Comparison of ENCODE assay signal across 1 cellular context in the genomic region with DNA sequence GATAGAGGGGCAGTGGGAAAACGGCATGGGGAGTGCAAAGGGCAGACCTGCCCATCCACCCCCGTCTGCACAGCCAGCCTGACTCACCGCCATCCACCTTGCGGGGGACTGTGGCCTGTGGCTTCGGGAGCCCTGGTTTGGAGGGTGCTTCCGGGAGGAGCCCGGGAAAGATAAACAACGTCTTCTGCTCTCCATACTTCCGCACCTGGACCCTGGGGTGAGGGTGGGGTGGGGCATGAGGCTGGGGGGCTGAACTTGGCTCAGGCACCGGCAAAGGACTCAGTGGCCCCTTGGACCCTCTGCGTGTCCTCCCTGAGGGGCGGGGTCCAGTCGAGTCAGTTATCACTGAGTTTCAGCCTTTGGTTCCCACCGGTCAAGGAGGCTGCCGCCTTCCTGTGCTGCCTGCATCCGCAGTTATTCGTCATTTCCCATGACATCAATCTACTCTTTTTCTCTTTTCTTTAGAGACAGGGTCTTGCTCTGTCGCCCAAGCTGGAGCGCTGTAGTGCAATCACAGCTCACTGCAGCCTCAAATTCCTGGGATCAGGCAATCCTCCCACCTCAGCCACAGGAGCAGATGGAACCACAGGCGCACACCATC.
TF ChIP-seq lines count a peak whose summit lies in the region.

No MANE protein-coding gene starts in this region.

TF ChIP-seq in HepG2, 621 proteins besides CTCF, POLR2A, EP300 and RAD21 (continued from another document and continues in another):
- TF ChIP-seq UBTF (CRISPR knock-in tag; IDR thresholded peaks at IDR 0.05) (no peak), CBX2 (IDR thresholded peaks at IDR 0.05; ENCODE audit: low read depth, low read length) (no peak), CBX2 (CRISPR knock-in tag; IDR thresholded peaks at IDR 0.05; ENCODE audit: low read depth) (no peak), ZNF746 (CRISPR knock-in tag; IDR thresholded peaks at IDR 0.05) (peak; percentile 50; the same call in 1 of the 2 replicates), GATAD2A (CRISPR knock-in tag; IDR thresholded peaks at IDR 0.05) (peak; percentile 66), NR2F2 (IDR thresholded peaks at IDR 0.05; ENCODE audit: borderline replicate concordance, low read depth) (no peak), REXO4 (CRISPR knock-in tag; IDR thresholded peaks at IDR 0.05; ENCODE audit: borderline replicate concordance) (no peak), SIX1 (CRISPR knock-in tag; IDR thresholded peaks at IDR 0.05; ENCODE audit: borderline replicate concordance) (no peak), MAFK (conservative IDR thresholded peaks at IDR 0.05 in 1 of 2, IDR thresholded peaks at IDR 0.05 in 1 of 2; ENCODE audit: low read length in 2 of 2) (no peak), ZNF496 (CRISPR knock-in tag; IDR thresholded peaks at IDR 0.05; ENCODE audit: insufficient replicate concordance) (no peak), DNMT3B (CRISPR knock-in tag; conservative IDR thresholded peaks at IDR 0.05) (no peak), ZNF296 (CRISPR knock-in tag; conservative IDR thresholded peaks at IDR 0.05) (no peak), HNRNPUL1 (IDR thresholded peaks at IDR 0.05; ENCODE audit: low read depth, low read length) (no peak), KLF6 (CRISPR knock-in tag; IDR thresholded peaks at IDR 0.05) (no peak), RBFOX2 (IDR thresholded peaks at IDR 0.05; ENCODE audit: low read depth, low read length) (0 out of 2 replicates have a peak, but pooled peaks have one; percentile 36), TEAD2 (CRISPR knock-in tag; IDR thresholded peaks at IDR 0.05) (no peak), MBNL3 (CRISPR knock-in tag; conservative IDR thresholded peaks at IDR 0.05) (no peak), TOE1 (CRISPR knock-in tag; IDR thresholded peaks at IDR 0.05) (no peak), FOXP1 (IDR thresholded peaks at IDR 0.05) (no peak), FOXP1 (CRISPR knock-in tag; IDR thresholded peaks at IDR 0.05) (peak; percentile 15; the same call in 1 of the 2 replicates), SOX5 (CRISPR knock-in tag; IDR thresholded peaks at IDR 0.05; ENCODE audit: borderline replicate concordance) (peak; percentile 54; the same call in 1 of the 2 replicates), DDIT3 (CRISPR knock-in tag; IDR thresholded peaks at IDR 0.05) (no peak), PAX8 (CRISPR knock-in tag; IDR thresholded peaks at IDR 0.05; ENCODE audit: borderline replicate concordance) (no peak), ZNF484 (CRISPR knock-in tag; IDR thresholded peaks at IDR 0.05; ENCODE audit: borderline replicate concordance, low read depth) (no peak), WIZ (CRISPR knock-in tag; IDR thresholded peaks at IDR 0.05) (no peak)
- TF ChIP-seq, protein P1, sequence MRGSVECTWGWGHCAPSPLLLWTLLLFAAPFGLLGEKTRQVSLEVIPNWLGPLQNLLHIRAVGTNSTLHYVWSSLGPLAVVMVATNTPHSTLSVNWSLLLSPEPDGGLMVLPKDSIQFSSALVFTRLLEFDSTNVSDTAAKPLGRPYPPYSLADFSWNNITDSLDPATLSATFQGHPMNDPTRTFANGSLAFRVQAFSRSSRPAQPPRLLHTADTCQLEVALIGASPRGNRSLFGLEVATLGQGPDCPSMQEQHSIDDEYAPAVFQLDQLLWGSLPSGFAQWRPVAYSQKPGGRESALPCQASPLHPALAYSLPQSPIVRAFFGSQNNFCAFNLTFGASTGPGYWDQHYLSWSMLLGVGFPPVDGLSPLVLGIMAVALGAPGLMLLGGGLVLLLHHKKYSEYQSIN (CRISPR knock-in tag; IDR thresholded peaks at IDR 0.05; ENCODE audit: borderline replicate concordance) = no peak
- TF ChIP-seq, protein P2, sequence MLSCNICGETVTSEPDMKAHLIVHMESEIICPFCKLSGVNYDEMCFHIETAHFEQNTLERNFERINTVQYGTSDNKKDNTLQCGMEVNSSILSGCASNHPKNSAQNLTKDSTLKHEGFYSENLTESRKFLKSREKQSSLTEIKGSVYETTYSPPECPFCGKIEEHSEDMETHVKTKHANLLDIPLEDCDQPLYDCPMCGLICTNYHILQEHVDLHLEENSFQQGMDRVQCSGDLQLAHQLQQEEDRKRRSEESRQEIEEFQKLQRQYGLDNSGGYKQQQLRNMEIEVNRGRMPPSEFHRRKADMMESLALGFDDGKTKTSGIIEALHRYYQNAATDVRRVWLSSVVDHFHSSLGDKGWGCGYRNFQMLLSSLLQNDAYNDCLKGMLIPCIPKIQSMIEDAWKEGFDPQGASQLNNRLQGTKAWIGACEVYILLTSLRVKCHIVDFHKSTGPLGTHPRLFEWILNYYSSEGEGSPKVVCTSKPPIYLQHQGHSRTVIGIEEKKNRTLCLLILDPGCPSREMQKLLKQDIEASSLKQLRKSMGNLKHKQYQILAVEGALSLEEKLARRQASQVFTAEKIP (CRISPR knock-in tag; IDR thresholded peaks at IDR 0.05; ENCODE audit: borderline replicate concordance) = no peak
- TF ChIP-seq, protein P3, sequence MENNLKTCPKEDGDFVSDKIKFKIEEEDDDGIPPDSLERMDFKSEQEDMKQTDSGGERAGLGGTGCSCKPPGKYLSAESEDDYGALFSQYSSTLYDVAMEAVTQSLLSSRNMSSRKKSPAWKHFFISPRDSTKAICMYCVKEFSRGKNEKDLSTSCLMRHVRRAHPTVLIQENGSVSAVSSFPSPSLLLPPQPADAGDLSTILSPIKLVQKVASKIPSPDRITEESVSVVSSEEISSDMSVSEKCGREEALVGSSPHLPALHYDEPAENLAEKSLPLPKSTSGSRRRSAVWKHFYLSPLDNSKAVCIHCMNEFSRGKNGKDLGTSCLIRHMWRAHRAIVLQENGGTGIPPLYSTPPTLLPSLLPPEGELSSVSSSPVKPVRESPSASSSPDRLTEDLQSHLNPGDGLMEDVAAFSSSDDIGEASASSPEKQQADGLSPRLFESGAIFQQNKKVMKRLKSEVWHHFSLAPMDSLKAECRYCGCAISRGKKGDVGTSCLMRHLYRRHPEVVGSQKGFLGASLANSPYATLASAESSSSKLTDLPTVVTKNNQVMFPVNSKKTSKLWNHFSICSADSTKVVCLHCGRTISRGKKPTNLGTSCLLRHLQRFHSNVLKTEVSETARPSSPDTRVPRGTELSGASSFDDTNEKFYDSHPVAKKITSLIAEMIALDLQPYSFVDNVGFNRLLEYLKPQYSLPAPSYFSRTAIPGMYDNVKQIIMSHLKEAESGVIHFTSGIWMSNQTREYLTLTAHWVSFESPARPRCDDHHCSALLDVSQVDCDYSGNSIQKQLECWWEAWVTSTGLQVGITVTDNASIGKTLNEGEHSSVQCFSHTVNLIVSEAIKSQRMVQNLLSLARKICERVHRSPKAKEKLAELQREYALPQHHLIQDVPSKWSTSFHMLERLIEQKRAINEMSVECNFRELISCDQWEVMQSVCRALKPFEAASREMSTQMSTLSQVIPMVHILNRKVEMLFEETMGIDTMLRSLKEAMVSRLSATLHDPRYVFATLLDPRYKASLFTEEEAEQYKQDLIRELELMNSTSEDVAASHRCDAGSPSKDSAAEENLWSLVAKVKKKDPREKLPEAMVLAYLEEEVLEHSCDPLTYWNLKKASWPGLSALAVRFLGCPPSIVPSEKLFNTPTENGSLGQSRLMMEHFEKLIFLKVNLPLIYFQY (CRISPR knock-in tag; IDR thresholded peaks at IDR 0.05; ENCODE audit: borderline replicate concordance) = no peak
- TF ChIP-seq, protein P4, sequence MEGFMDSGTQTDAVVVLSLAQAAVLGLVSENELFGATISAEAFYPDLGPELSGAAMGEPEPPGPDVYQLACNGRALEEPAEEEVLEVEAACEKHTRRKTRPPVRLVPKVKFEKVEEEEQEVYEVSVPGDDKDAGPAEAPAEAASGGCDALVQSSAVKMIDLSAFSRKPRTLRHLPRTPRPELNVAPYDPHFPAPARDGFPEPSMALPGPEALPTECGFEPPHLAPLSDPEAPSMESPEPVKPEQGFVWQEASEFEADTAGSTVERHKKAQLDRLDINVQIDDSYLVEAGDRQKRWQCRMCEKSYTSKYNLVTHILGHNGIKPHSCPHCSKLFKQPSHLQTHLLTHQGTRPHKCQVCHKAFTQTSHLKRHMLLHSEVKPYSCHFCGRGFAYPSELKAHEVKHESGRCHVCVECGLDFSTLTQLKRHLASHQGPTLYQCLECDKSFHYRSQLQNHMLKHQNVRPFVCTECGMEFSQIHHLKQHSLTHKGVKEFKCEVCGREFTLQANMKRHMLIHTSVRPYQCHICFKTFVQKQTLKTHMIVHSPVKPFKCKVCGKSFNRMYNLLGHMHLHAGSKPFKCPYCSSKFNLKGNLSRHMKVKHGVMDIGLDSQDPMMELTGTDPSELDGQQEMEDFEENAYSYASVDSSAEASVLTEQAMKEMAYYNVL (CRISPR knock-in tag; IDR thresholded peaks at IDR 0.05; ENCODE audit: borderline replicate concordance) = peak; percentile 84; the same call in 1 of the 2 replicates
- TF ChIP-seq, protein P5, sequence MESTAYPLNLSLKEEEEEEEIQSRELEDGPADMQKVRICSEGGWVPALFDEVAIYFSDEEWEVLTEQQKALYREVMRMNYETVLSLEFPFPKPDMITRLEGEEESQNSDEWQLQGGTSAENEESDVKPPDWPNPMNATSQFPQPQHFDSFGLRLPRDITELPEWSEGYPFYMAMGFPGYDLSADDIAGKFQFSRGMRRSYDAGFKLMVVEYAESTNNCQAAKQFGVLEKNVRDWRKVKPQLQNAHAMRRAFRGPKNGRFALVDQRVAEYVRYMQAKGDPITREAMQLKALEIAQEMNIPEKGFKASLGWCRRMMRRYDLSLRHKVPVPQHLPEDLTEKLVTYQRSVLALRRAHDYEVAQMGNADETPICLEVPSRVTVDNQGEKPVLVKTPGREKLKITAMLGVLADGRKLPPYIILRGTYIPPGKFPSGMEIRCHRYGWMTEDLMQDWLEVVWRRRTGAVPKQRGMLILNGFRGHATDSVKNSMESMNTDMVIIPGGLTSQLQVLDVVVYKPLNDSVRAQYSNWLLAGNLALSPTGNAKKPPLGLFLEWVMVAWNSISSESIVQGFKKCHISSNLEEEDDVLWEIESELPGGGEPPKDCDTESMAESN (CRISPR knock-in tag; conservative IDR thresholded peaks at IDR 0.05) = no peak
- TF ChIP-seq, protein P6, sequence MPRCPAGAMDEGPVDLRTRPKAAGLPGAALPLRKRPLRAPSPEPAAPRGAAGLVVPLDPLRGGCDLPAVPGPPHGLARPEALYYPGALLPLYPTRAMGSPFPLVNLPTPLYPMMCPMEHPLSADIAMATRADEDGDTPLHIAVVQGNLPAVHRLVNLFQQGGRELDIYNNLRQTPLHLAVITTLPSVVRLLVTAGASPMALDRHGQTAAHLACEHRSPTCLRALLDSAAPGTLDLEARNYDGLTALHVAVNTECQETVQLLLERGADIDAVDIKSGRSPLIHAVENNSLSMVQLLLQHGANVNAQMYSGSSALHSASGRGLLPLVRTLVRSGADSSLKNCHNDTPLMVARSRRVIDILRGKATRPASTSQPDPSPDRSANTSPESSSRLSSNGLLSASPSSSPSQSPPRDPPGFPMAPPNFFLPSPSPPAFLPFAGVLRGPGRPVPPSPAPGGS (CRISPR knock-in tag; IDR thresholded peaks at IDR 0.05) = 0 out of 2 replicates have a peak, but pooled peaks have one; percentile 10
- TF ChIP-seq, protein P7, sequence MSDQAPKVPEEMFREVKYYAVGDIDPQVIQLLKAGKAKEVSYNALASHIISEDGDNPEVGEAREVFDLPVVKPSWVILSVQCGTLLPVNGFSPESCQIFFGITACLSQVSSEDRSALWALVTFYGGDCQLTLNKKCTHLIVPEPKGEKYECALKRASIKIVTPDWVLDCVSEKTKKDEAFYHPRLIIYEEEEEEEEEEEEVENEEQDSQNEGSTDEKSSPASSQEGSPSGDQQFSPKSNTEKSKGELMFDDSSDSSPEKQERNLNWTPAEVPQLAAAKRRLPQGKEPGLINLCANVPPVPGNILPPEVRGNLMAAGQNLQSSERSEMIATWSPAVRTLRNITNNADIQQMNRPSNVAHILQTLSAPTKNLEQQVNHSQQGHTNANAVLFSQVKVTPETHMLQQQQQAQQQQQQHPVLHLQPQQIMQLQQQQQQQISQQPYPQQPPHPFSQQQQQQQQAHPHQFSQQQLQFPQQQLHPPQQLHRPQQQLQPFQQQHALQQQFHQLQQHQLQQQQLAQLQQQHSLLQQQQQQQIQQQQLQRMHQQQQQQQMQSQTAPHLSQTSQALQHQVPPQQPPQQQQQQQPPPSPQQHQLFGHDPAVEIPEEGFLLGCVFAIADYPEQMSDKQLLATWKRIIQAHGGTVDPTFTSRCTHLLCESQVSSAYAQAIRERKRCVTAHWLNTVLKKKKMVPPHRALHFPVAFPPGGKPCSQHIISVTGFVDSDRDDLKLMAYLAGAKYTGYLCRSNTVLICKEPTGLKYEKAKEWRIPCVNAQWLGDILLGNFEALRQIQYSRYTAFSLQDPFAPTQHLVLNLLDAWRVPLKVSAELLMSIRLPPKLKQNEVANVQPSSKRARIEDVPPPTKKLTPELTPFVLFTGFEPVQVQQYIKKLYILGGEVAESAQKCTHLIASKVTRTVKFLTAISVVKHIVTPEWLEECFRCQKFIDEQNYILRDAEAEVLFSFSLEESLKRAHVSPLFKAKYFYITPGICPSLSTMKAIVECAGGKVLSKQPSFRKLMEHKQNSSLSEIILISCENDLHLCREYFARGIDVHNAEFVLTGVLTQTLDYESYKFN (CRISPR knock-in tag; conservative IDR thresholded peaks at IDR 0.05) = peak; percentile 86
- TF ChIP-seq, protein P8, sequence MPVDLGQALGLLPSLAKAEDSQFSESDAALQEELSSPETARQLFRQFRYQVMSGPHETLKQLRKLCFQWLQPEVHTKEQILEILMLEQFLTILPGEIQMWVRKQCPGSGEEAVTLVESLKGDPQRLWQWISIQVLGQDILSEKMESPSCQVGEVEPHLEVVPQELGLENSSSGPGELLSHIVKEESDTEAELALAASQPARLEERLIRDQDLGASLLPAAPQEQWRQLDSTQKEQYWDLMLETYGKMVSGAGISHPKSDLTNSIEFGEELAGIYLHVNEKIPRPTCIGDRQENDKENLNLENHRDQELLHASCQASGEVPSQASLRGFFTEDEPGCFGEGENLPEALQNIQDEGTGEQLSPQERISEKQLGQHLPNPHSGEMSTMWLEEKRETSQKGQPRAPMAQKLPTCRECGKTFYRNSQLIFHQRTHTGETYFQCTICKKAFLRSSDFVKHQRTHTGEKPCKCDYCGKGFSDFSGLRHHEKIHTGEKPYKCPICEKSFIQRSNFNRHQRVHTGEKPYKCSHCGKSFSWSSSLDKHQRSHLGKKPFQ (CRISPR knock-in tag; IDR thresholded peaks at IDR 0.05; ENCODE audit: insufficient replicate concordance) = peak; percentile 74
